23 cellular contexts compared by ENCODE assay signal in the genomic region with DNA sequence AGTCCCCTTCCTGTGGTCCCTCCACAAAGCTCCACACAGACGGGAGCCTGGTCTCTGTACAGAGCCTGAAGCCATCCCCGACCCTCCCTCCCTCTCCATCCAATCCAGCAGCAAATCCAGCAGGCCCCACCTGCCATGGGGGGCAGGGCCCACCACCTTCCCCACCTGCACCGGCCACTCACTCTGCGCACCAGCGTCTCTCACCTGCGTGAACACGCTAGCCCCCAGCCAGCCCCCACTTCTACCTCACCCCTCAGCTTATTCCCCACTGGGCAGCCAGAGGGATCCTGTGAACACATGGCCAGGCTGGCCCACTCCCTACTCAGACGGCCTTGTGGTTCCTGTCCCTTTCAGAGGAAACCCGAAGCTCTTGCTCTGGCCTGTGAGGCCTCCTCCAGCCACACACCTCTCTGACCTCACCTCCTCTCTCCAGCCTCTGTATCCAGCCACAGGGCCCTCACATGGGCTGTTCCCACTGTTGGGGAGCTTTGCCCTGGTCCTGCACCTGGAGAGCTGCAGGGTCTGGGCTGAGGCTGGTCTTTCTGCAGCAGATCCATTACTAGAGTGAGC.
DNase-seq lines count a peak whose midpoint lies in the region; ATAC-seq and TF ChIP-seq lines count a peak whose summit lies in the region.
"Had no signal": no experiment of that assay in that cellular context is flagged by ENCODE, and none has a peak within 500 bp of the region (broad histone marks: within the 10 kb centered on the region; RNA-seq: fewer than 3 reads in every experiment).

No MANE protein-coding gene starts in this region.

- no peaks in the 10 kb centered on the region for H3K9me3 Mint-ChIP-seq in activated naive CD8-positive, alpha-beta T cell treated with anti-CD3 and anti-CD28 coated beads, Interleukin-2, amount 10 ng/mL, durations not matched to agents 7 days and 5 days
- no peaks in the 10 kb centered on the region for H3K9me3 Mint-ChIP-seq in activated naive CD8-positive, alpha-beta T cell treated with anti-CD3 and anti-CD28 coated beads, Interleukin-2, amount 50 U/mL, for 24 hours
- peaks cover 5% of the 10 kb centered on the region for H3K9me3 Mint-ChIP-seq in glutamatergic neuron (ENCODE audit: unreplicated experiment)
- no peaks in the 10 kb centered on the region for H3K9me3 Mint-ChIP-seq in stimulated activated effector memory CD8-positive, alpha-beta T cell treated with anti-CD3 and anti-CD28 coated beads, Interleukin-12 subunit alpha, Interleukin-12 subunit beta, amount 100 ng/mL, for 72 hours
- no peaks in the 10 kb centered on the region for H3K9me3 Mint-ChIP-seq in immature natural killer cell
- H3K9me3 Mint-ChIP-seq: CD8-positive, alpha-beta memory T cell had no signal

- H3K4me3 ChIP-seq in effector memory CD4-positive, alpha-beta T cell (ENCODE audit: insufficient read depth, low read depth, low read length, poor library complexity, severe bottlenecking): no peak overlapping the region
- H3K4me3 ChIP-seq: GM23248, HAP-1 had no signal

- H3K27me3 Mint-ChIP-seq in activated naive CD8-positive, alpha-beta T cell treated with anti-CD3 and anti-CD28 coated beads, Interleukin-2, amount 10 ng/mL, durations not matched to agents 7 days and 5 days: peaks cover 24% of the 10 kb centered on the region
- peaks cover 36% of the 10 kb centered on the region for H3K27me3 Mint-ChIP-seq in activated naive CD8-positive, alpha-beta T cell treated with anti-CD3 and anti-CD28 coated beads, Interleukin-2, amount 50 U/mL, for 24 hours
- H3K27me3 Mint-ChIP-seq in glutamatergic neuron (ENCODE audit: unreplicated experiment) (peaks cover 7% of the 10 kb centered on the region), immature natural killer cell (ENCODE audit: low read depth in 3 of 3) (peaks cover 5 to 7% (median 5%) of the 10 kb centered on the region in 3 donors)

- peaks cover under 1% of the 10 kb centered on the region for H3K27me3 ChIP-seq in effector memory CD4-positive, alpha-beta T cell (replicated peaks; ENCODE audit: control insufficient read depth, insufficient read depth, low read length, poor library complexity, severe bottlenecking)

- ATAC-seq in activated naive CD8-positive, alpha-beta T cell treated with anti-CD3 and anti-CD28 coated beads, Interleukin-2, amount 10 ng/mL, durations not matched to agents 7 days and 5 days (ENCODE audit: low read depth): no peak
- no peak for ATAC-seq in activated naive CD8-positive, alpha-beta T cell treated with anti-CD3 and anti-CD28 coated beads, Interleukin-2, amount 50 U/mL, for 24 hours
- no peak for ATAC-seq in stimulated activated effector memory CD8-positive, alpha-beta T cell treated with anti-CD3 and anti-CD28 coated beads, Interleukin-12 subunit alpha, Interleukin-12 subunit beta, amount 100 ng/mL, for 72 hours

- POLR2A ChIA-PET in activated naive CD8-positive, alpha-beta T cell treated with anti-CD3 and anti-CD28 coated beads, Interleukin-2, amount 10 ng/mL, durations not matched to agents 7 days and 5 days (lab: Charles Lee): no interaction called here

- H3K27ac Mint-ChIP-seq in activated naive CD8-positive, alpha-beta T cell treated with anti-CD3 and anti-CD28 coated beads, Interleukin-2, amount 10 ng/mL, durations not matched to agents 7 days and 5 days: peak overlapping the region; percentile 59
- no peak overlapping the region for H3K27ac Mint-ChIP-seq in activated naive CD8-positive, alpha-beta T cell treated with anti-CD3 and anti-CD28 coated beads, Interleukin-2, amount 50 U/mL, for 24 hours
- H3K27ac Mint-ChIP-seq in glutamatergic neuron (ENCODE audit: unreplicated experiment) (no peak overlapping the region), immature natural killer cell (peak overlapping the region in 1 of 6 donors; percentile 38)
- peak overlapping the region; percentile 72 for H3K27ac Mint-ChIP-seq in stimulated activated effector memory CD8-positive, alpha-beta T cell treated with anti-CD3 and anti-CD28 coated beads, Interleukin-12 subunit alpha, Interleukin-12 subunit beta, amount 100 ng/mL, for 72 hours
- H3K27ac Mint-ChIP-seq: CD8-positive, alpha-beta memory T cell had no signal

- peak overlapping the region; percentile 66 for H3K27ac ChIP-seq in angular gyrus (ENCODE audit: low read depth, low read length)
- no peak overlapping the region for H3K27ac ChIP-seq in effector memory CD4-positive, alpha-beta T cell (ENCODE audit: insufficient read depth, low read length, poor library complexity, severe bottlenecking)
- H3K27ac ChIP-seq: GM23248 had no signal

- no peaks in the 10 kb centered on the region for H3K36me3 ChIP-seq in effector memory CD4-positive, alpha-beta T cell (ENCODE audit: control insufficient read depth, insufficient read depth, low read length)
- H3K36me3 ChIP-seq: HAP-1 had no signal

- no peak for TF ChIP-seq CTCF in glutamatergic neuron (IDR thresholded peaks at IDR 0.05; ENCODE audit: partially characterized antibody, unreplicated experiment)

- DNase-seq in activated naive CD8-positive, alpha-beta T cell treated with anti-CD3 and anti-CD28 coated beads, Interleukin-2, amount 10 ng/mL, durations not matched to agents 7 days and 5 days: no peak
- DNase-seq in activated naive CD8-positive, alpha-beta T cell treated with anti-CD3 and anti-CD28 coated beads, Interleukin-2, amount 50 U/mL, for 24 hours: no peak
- DNase-seq in glutamatergic neuron (peak; percentile 8), immature natural killer cell (no peak), anterior cingulate cortex (lab: John Stamatoyannopoulos, UW) (no peak)
- DNase-seq in stimulated activated effector memory CD8-positive, alpha-beta T cell treated with anti-CD3 and anti-CD28 coated beads, Interleukin-12 subunit alpha, Interleukin-12 subunit beta, amount 100 ng/mL, for 72 hours (ENCODE audit: low spot score in 2 of 2): no peak
- no peak for DNase-seq in effector memory CD4-positive, alpha-beta T cell
- DNase-seq: 8988T; C1 segment of cervical spinal cord; Calu3; CD8-positive, alpha-beta memory T cell; DMS153; GM23248; Kasumi-1; NCI-H1694; NCI-H2081; NCI-H2171 treated with DMSO at 0.1 percent for 48 hours; NCI-H446; NCI-H526; OCI-M1; SHP77 had no signal

- H3K4me1 Mint-ChIP-seq in activated naive CD8-positive, alpha-beta T cell treated with anti-CD3 and anti-CD28 coated beads, Interleukin-2, amount 10 ng/mL, durations not matched to agents 7 days and 5 days: peaks cover 17% of the 10 kb centered on the region
- H3K4me1 Mint-ChIP-seq in activated naive CD8-positive, alpha-beta T cell treated with anti-CD3 and anti-CD28 coated beads, Interleukin-2, amount 50 U/mL, for 24 hours: peaks cover 13% of the 10 kb centered on the region
- H3K4me1 Mint-ChIP-seq in glutamatergic neuron (ENCODE audit: low read depth, unreplicated experiment): peaks cover 16% of the 10 kb centered on the region
- peaks cover 40% of the 10 kb centered on the region for H3K4me1 Mint-ChIP-seq in stimulated activated effector memory CD8-positive, alpha-beta T cell treated with anti-CD3 and anti-CD28 coated beads, Interleukin-12 subunit alpha, Interleukin-12 subunit beta, amount 100 ng/mL, for 72 hours
- peaks cover 28 to 32% of the 10 kb centered on the region in 2 donors for H3K4me1 Mint-ChIP-seq in immature natural killer cell

- no peaks in the 10 kb centered on the region for H3K9me3 ChIP-seq in effector memory CD4-positive, alpha-beta T cell (ENCODE audit: control insufficient read depth, low read length)
- H3K9me3 ChIP-seq: HAP-1 had no signal

- no peak overlapping the region for H3K4me3 Mint-ChIP-seq in activated naive CD8-positive, alpha-beta T cell treated with anti-CD3 and anti-CD28 coated beads, Interleukin-2, amount 10 ng/mL, durations not matched to agents 7 days and 5 days
- no peak overlapping the region for H3K4me3 Mint-ChIP-seq in activated naive CD8-positive, alpha-beta T cell treated with anti-CD3 and anti-CD28 coated beads, Interleukin-2, amount 50 U/mL, for 24 hours
- no peak overlapping the region for H3K4me3 Mint-ChIP-seq in glutamatergic neuron (ENCODE audit: unreplicated experiment)
- no peak overlapping the region for H3K4me3 Mint-ChIP-seq in stimulated activated effector memory CD8-positive, alpha-beta T cell treated with anti-CD3 and anti-CD28 coated beads, Interleukin-12 subunit alpha, Interleukin-12 subunit beta, amount 100 ng/mL, for 72 hours
- H3K4me3 Mint-ChIP-seq in immature natural killer cell: peak overlapping the region in 1 of 5 donors; percentile 29
- H3K4me3 Mint-ChIP-seq: CD8-positive, alpha-beta memory T cell had no signal

- H3K4me1 ChIP-seq in effector memory CD4-positive, alpha-beta T cell (ENCODE audit: control insufficient read depth, insufficient read depth, low read length, poor library complexity, severe bottlenecking): peaks cover 17% of the 10 kb centered on the region
- H3K4me1 ChIP-seq: HAP-1 had no signal

- no peaks in the 10 kb centered on the region for H3K36me3 Mint-ChIP-seq in activated naive CD8-positive, alpha-beta T cell treated with anti-CD3 and anti-CD28 coated beads, Interleukin-2, amount 10 ng/mL, durations not matched to agents 7 days and 5 days
- no peaks in the 10 kb centered on the region for H3K36me3 Mint-ChIP-seq in activated naive CD8-positive, alpha-beta T cell treated with anti-CD3 and anti-CD28 coated beads, Interleukin-2, amount 50 U/mL, for 24 hours (ENCODE audit: low read depth)
- H3K36me3 Mint-ChIP-seq in glutamatergic neuron (ENCODE audit: unreplicated experiment) (no peaks in the 10 kb centered on the region), immature natural killer cell (no peaks in the 10 kb centered on the region)
- H3K36me3 Mint-ChIP-seq in stimulated activated effector memory CD8-positive, alpha-beta T cell treated with anti-CD3 and anti-CD28 coated beads, Interleukin-12 subunit alpha, Interleukin-12 subunit beta, amount 100 ng/mL, for 72 hours: peaks cover 5% of the 10 kb centered on the region
- H3K36me3 Mint-ChIP-seq: CD8-positive, alpha-beta memory T cell had no signal

Comparison
In these comparisons a context has a peak if more than half of its experiments do, and no peak if none do; other contexts are left out.
1. H3K27ac Mint-ChIP-seq: peak in activated naive CD8-positive, alpha-beta T cell treated with anti-CD3 and anti-CD28 coated beads, Interleukin-2, amount 10 ng/mL, durations not matched to agents 7 days and 5 days (single experiment) and stimulated activated effector memory CD8-positive, alpha-beta T cell treated with anti-CD3 and anti-CD28 coated beads, Interleukin-12 subunit alpha, Interleukin-12 subunit beta, amount 100 ng/mL, for 72 hours (single experiment); none in activated naive CD8-positive, alpha-beta T cell treated with anti-CD3 and anti-CD28 coated beads, Interleukin-2, amount 50 U/mL, for 24 hours (single experiment) and glutamatergic neuron (single experiment).